In the genomic region with DNA sequence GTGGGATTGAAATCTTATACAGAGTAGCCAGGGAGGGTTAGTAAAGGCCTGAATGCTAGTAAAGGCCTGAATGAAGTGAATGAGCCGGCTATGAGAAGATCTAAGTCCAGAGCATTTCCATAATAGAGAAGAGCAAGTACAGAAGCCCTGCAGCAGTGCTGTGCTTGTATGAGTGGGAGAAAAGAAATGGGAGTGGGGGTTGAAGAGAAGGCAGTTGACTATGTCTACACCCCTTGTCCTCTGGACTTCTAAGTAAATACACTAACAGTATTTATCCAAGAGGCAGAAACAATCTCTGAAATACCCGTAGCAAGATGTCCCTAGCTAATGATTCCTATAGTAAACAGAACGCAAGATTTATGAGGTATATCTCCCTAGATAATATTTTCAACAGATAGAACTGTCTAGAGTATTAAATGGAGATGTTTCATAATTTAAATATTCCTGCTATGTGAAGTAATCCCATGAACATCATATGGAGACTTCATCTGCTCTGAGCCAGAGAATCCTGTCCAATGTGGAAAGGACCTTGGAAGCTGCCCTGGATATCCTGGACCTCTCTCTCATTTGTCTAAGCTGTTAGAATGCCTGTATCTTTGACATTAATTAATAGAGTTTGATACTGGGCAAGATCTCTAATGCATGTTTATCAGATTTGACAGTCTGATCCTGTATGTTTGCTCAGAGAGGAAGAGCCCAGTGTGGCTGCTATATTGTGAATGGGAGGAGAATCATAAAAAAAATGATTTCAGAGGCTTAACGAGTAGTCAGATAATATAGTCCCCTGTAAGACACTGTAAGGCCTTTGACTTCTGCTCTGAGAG, we compare ENCODE assay signal across 26 cellular contexts.
DNase-seq lines count a peak whose midpoint lies in the region; ATAC-seq, FAIRE-seq and TF ChIP-seq lines count a peak whose summit lies in the region.
"Had no signal": no experiment of that assay in that cellular context is flagged by ENCODE, and none has a peak within 500 bp of the region (broad histone marks: within the 10 kb centered on the region; RNA-seq: fewer than 3 reads in every experiment).

No MANE protein-coding gene starts in this region.

- TF ChIP-seq EP300 in A549 (IDR thresholded peaks at IDR 0.05) (no peak), HepG2 (IDR thresholded peaks at IDR 0.05; ENCODE audit: low read depth in 2 of 2, low read length in 2 of 2) (no peak), HepG2 (CRISPR knock-in tag; IDR thresholded peaks at IDR 0.05; ENCODE audit: borderline replicate concordance) (no peak)

- H3K27ac ChIP-seq in A549 (no peak overlapping the region), HepG2 (ENCODE audit: extremely low read length, insufficient read depth, low read length) (no peak overlapping the region)
- H3K27ac ChIP-seq: BLaER1, KMS-11 had no signal

- ATAC-seq in A549 (peak in 1 of 2 experiments; percentile 70; a peak in 3 of 6 replicates), HepG2 (peak; percentile 95), HG02623 (IDR thresholded peaks at IDR 0.05; ENCODE audit: unreplicated experiment) (no peak)
- ATAC-seq: HCT116, T-cell had no signal

- no peaks in the 10 kb centered on the region for H3K27me3 ChIP-seq in HepG2 (ENCODE audit: control insufficient read depth in 1 of 2, insufficient read depth in 2 of 2, low read length in 2 of 2)
- H3K27me3 ChIP-seq: BLaER1 had no signal

- intact Hi-C loops in HepG2 (cut with micrococcal nuclease; ENCODE audit: unreplicated experiment) = loop anchor here (5.0 kb wide), 1 partner anchor 860 kb away; no protein-coding TSS in a partner anchor

- H3K4me1 ChIP-seq in A549 (peaks cover 22% of the 10 kb centered on the region), HepG2 (ENCODE audit: insufficient read depth, low read length) (peaks cover 28% of the 10 kb centered on the region)
- H3K4me1 ChIP-seq: BLaER1 had no signal

- H3K4me3 ChIP-seq in A549 (no peak overlapping the region), LNCaP clone FGC (ENCODE audit: low read depth, low read length) (no peak overlapping the region), HepG2 (replicated peaks in 1 of 3; ENCODE audit: insufficient read depth in 1 of 3, low read depth in 2 of 3, low read length in 3 of 3) (no peak overlapping the region)
- H3K4me3 ChIP-seq: BLaER1 had no signal

- no peaks in the 10 kb centered on the region for H4K20me1 ChIP-seq in HepG2 (ENCODE audit: insufficient read depth, low read length)
- H4K20me1 ChIP-seq: BLaER1 had no signal

- CTCF ChIA-PET in A549 (lab: Yijun Ruan, JAX) (no interaction called here), HepG2 (lab: Yijun Ruan, JAX; ENCODE audit: low intra/inter-chr PET ratio, low total read pairs) (no interaction called here)

- H2AFZ ChIP-seq in HepG2 (ENCODE audit: low read length) = no peak overlapping the region

- H3K36me3 ChIP-seq in HepG2 (replicated peaks in 1 of 2; ENCODE audit: control insufficient read depth in 1 of 2, insufficient read depth in 2 of 2, low read length in 2 of 2) = no peaks in the 10 kb centered on the region
- H3K36me3 ChIP-seq: BLaER1 had no signal

- no TSS peak for BruUV-seq in HepG2 (replicated peaks; lab: Mats Ljungman, UMichigan)

- no peaks in the 10 kb centered on the region for H3K9me3 ChIP-seq in A549
- H3K9me3 ChIP-seq in HepG2 (ENCODE audit: low read length) = no peaks in the 10 kb centered on the region
- H3K9me3 ChIP-seq: BLaER1 had no signal

- no peak for TF ChIP-seq POLR2A in A549 (IDR thresholded peaks at IDR 0.05; ENCODE audit: low read length)
- TF ChIP-seq POLR2A in HepG2 (IDR thresholded peaks at IDR 0.05; ENCODE audit: insufficient read depth in 1 of 2, low read depth in 2 of 2, low read length in 2 of 2) = no peak

- TF ChIP-seq RAD21 in A549 (conservative IDR thresholded peaks at IDR 0.05 in 1 of 2, IDR thresholded peaks at IDR 0.05 in 1 of 2) (no peak), HepG2 (CRISPR knock-in tag; IDR thresholded peaks at IDR 0.05) (no peak)

- WGBS in A549 (ENCODE audit: missing lambda C conversion rate) = 42% methylated on average over 4 of the region's 4 CpGs
- WGBS in HepG2 (ENCODE audit: low lambda C conversion rate) = 41% methylated on average over 4 of the region's 4 CpGs

- TF ChIP-seq CTCF in A549 (IDR thresholded peaks at IDR 0.05) (no peak), LNCaP clone FGC (IDR thresholded peaks at IDR 0.05; ENCODE audit: control insufficient read depth, extremely low read depth, insufficient read depth) (no peak), HepG2 (CRISPR knock-in tag; IDR thresholded peaks at IDR 0.05) (no peak)

- in situ Hi-C loops in HepG2 (cut with HindIII; ENCODE audit: extremely low pct_ligation_motif_present, low pct_unique_long_range_greater_than_20kb) = no loop called here

- DNase-seq in A549 (ENCODE audit: low read depth in 1 of 2, low spot score in 1 of 2) (peak in 1 of 2 experiments; percentile 23), LNCaP clone FGC (ENCODE audit: low read depth) (peak; percentile 76), amniotic epithelial cell (ENCODE audit: low read depth) (peak; percentile 55), HepG2 (ENCODE audit: low spot score) (peak; percentile 39), DMS114 treated with DMSO at 0.1 percent for 48 hours (lab: John Stamatoyannopoulos, UW; ENCODE audit: unreplicated experiment) (no peak), ecto neural progenitor cell (ENCODE audit: low spot score) (no peak)
- DNase-seq: CD4-positive, alpha-beta T cell; DMS79; EL; GDM1; IMR-90; NCI-H1092 treated with DMSO at 0.1 percent for 48 hours; NCI-H1436; NCI-H187; NCI-H2081 treated with DMSO at 0.1 percent for 48 hours; NCI-H2171 treated with DMSO at 0.1 percent for 48 hours; NCI-H345; NCI-H524; NCI-H774; T-cell had no signal

- H3K9ac ChIP-seq in HepG2 (ENCODE audit: insufficient read depth, low read depth, low read length) = no peak overlapping the region
- H3K9ac ChIP-seq: BLaER1, KMS-11 had no signal

- no peak for FAIRE-seq in A549 (lab: Jason Lieb, UNC)
- peak; percentile 26 for FAIRE-seq in HepG2 (lab: Jason Lieb, UNC)
- FAIRE-seq: GM12891, RCC 7860 had no signal

- POLR2A ChIA-PET in A549 (lab: Yijun Ruan, JAX) (no interaction called here), HepG2 (lab: Yijun Ruan, JAX) (no interaction called here)

- H3K79me2 ChIP-seq in HepG2 (ENCODE audit: insufficient read depth, low read length) = no peaks in the 10 kb centered on the region

- peak overlapping the region; percentile 20; the same call in 2 of the 3 replicates for H3K4me2 ChIP-seq in A549
- no peak overlapping the region for H3K4me2 ChIP-seq in HepG2 (ENCODE audit: low read depth, low read length)
- H3K4me2 ChIP-seq: BLaER1, KMS-11 had no signal

TF ChIP-seq in A549, 52 proteins besides CTCF, POLR2A, EP300 and RAD21 (continues in another document):
- TF ChIP-seq TFCP2L1 (CRISPR knock-in tag; IDR thresholded peaks at IDR 0.05) = no peak
- TF ChIP-seq HEYL (CRISPR knock-in tag; IDR thresholded peaks at IDR 0.05) = no peak
- TF ChIP-seq, protein P1, sequence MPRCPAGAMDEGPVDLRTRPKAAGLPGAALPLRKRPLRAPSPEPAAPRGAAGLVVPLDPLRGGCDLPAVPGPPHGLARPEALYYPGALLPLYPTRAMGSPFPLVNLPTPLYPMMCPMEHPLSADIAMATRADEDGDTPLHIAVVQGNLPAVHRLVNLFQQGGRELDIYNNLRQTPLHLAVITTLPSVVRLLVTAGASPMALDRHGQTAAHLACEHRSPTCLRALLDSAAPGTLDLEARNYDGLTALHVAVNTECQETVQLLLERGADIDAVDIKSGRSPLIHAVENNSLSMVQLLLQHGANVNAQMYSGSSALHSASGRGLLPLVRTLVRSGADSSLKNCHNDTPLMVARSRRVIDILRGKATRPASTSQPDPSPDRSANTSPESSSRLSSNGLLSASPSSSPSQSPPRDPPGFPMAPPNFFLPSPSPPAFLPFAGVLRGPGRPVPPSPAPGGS (IDR thresholded peaks at IDR 0.05) = no peak
- TF ChIP-seq, protein P2, sequence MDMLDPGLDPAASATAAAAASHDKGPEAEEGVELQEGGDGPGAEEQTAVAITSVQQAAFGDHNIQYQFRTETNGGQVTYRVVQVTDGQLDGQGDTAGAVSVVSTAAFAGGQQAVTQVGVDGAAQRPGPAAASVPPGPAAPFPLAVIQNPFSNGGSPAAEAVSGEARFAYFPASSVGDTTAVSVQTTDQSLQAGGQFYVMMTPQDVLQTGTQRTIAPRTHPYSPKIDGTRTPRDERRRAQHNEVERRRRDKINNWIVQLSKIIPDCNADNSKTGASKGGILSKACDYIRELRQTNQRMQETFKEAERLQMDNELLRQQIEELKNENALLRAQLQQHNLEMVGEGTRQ (IDR thresholded peaks at IDR 0.05) = no peak
- TF ChIP-seq RNF2 (IDR thresholded peaks at IDR 0.05; ENCODE audit: borderline replicate concordance, low read depth) = no peak
- no peak for TF ChIP-seq PHF8 (IDR thresholded peaks at IDR 0.05; ENCODE audit: borderline replicate concordance, low read depth)
- TF ChIP-seq CBX2 (IDR thresholded peaks at IDR 0.05; ENCODE audit: borderline replicate concordance, low read depth) = no peak

TF ChIP-seq in HepG2, 621 proteins besides CTCF, POLR2A, EP300 and RAD21:
- no peak for TF ChIP-seq EED (CRISPR knock-in tag; IDR thresholded peaks at IDR 0.05)
- TF ChIP-seq ZNF317 (CRISPR knock-in tag; IDR thresholded peaks at IDR 0.05) = no peak
- TF ChIP-seq TOE1 (CRISPR knock-in tag; IDR thresholded peaks at IDR 0.05) = no peak
- TF ChIP-seq ZNF878 (CRISPR knock-in tag; IDR thresholded peaks at IDR 0.05) = no peak
- no peak for TF ChIP-seq NR3C1 (CRISPR knock-in tag; IDR thresholded peaks at IDR 0.05)
- TF ChIP-seq HOXA5 (CRISPR knock-in tag; IDR thresholded peaks at IDR 0.05) = no peak
- no peak for TF ChIP-seq ARID3A (IDR thresholded peaks at IDR 0.05; ENCODE audit: low read depth, low read length)
- TF ChIP-seq ZNF124 (CRISPR knock-in tag; IDR thresholded peaks at IDR 0.05) = no peak
- no peak for TF ChIP-seq HCFC1 (IDR thresholded peaks at IDR 0.05; ENCODE audit: low read depth, low read length)

Comparison
In these comparisons a context has a peak if more than half of its experiments do, and no peak if none do; other contexts are left out.
1. DNase-seq: peak in LNCaP clone FGC (single experiment), amniotic epithelial cell (single experiment) and HepG2 (single experiment); none in DMS114 treated with DMSO at 0.1 percent for 48 hours (single experiment) and ecto neural progenitor cell (single experiment).